Comparison of ENCODE assay signal across 1 cellular context in the genomic region with DNA sequence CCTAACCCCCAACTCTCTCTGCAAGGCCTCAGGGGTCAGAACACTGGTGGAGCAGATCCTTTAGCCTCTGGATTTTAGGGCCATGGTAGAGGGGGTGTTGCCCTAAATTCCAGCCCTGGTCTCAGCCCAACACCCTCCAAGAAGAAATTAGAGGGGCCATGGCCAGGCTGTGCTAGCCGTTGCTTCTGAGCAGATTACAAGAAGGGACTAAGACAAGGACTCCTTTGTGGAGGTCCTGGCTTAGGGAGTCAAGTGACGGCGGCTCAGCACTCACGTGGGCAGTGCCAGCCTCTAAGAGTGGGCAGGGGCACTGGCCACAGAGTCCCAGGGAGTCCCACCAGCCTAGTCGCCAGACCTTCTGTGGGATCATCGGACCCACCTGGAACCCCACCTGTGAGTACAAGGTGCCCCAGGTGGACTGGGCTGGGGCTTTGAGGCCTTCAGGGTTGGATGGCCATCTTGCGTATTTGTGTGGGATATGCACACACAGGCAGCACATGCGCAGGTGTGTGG.
TF ChIP-seq lines count a peak whose summit lies in the region.

Gene BEST1 (plus strand): TSS at position 317 of the 513 bp plus-strand sequence. CDS start 1,456 bp downstream, outside the sequence.

TF ChIP-seq in K562, 482 proteins besides CTCF, POLR2A, EP300 and RAD21 (continued from another document and continues in another):
- TF ChIP-seq, protein P1, sequence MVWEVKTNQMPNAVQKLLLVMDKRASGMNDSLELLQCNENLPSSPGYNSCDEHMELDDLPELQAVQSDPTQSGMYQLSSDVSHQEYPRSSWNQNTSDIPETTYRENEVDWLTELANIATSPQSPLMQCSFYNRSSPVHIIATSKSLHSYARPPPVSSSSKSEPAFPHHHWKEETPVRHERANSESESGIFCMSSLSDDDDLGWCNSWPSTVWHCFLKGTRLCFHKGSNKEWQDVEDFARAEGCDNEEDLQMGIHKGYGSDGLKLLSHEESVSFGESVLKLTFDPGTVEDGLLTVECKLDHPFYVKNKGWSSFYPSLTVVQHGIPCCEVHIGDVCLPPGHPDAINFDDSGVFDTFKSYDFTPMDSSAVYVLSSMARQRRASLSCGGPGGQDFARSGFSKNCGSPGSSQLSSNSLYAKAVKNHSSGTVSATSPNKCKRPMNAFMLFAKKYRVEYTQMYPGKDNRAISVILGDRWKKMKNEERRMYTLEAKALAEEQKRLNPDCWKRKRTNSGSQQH (CRISPR knock-in tag; IDR thresholded peaks at IDR 0.05): 0 out of 2 replicates have a peak, but pooled peaks have one; percentile 44
- no peak for TF ChIP-seq ERF (CRISPR knock-in tag; IDR thresholded peaks at IDR 0.05)
- TF ChIP-seq BCLAF1 (IDR thresholded peaks at IDR 0.05; ENCODE audit: borderline replicate concordance in 1 of 2, control insufficient read depth in 1 of 2, low read depth in 2 of 2, low read length in 1 of 2): no peak
- peak; percentile 86 for TF ChIP-seq TCF15 (CRISPR knock-in tag; IDR thresholded peaks at IDR 0.05)
- TF ChIP-seq, protein P2, sequence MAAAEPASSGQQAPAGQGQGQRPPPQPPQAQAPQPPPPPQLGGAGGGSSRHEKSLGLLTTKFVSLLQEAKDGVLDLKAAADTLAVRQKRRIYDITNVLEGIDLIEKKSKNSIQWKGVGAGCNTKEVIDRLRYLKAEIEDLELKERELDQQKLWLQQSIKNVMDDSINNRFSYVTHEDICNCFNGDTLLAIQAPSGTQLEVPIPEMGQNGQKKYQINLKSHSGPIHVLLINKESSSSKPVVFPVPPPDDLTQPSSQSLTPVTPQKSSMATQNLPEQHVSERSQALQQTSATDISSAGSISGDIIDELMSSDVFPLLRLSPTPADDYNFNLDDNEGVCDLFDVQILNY (CRISPR knock-in tag; IDR thresholded peaks at IDR 0.05): no peak
- no peak for TF ChIP-seq RBM17 (IDR thresholded peaks at IDR 0.05; ENCODE audit: borderline replicate concordance, low read depth, low read length)
- TF ChIP-seq ZFPM2 (CRISPR knock-in tag; IDR thresholded peaks at IDR 0.05): no peak
- TF ChIP-seq NFRKB (IDR thresholded peaks at IDR 0.05; ENCODE audit: low read depth): peak; percentile 97; the same call in 1 of the 2 replicates
- TF ChIP-seq CREM (IDR thresholded peaks at IDR 0.05; ENCODE audit: low read depth): no peak
- 0 out of 4 replicates have a peak, but pooled peaks of 1 of the 2 experiments have one; percentile 11 for TF ChIP-seq MLX (CRISPR knock-in tag; conservative IDR thresholded peaks at IDR 0.05)
- TF ChIP-seq NELFE (IDR thresholded peaks at IDR 0.05; ENCODE audit: insufficient read depth, insufficient read length): no peak
- TF ChIP-seq ZNF589 (CRISPR knock-in tag; IDR thresholded peaks at IDR 0.05; ENCODE audit: low read depth): no peak; the same call in none of the 2 replicates
- no peak for TF ChIP-seq ZNF197 (CRISPR knock-in tag; IDR thresholded peaks at IDR 0.05; ENCODE audit: low read depth)
- no peak for TF ChIP-seq CHD2 (IDR thresholded peaks at IDR 0.05; ENCODE audit: low read depth, low read length)
- no peak for TF ChIP-seq ZNF146 (CRISPR knock-in tag; IDR thresholded peaks at IDR 0.05; ENCODE audit: unreplicated experiment)
- no peak for TF ChIP-seq FOXM1 (IDR thresholded peaks at IDR 0.05; ENCODE audit: low read depth)
- TF ChIP-seq FOXM1 (CRISPR knock-in tag; IDR thresholded peaks at IDR 0.05; ENCODE audit: low read depth): no peak
- TF ChIP-seq SMAD3 (CRISPR knock-in tag; conservative IDR thresholded peaks at IDR 0.05): 0 out of 2 replicates have a peak, but pooled peaks have one; percentile 34
- no peak for TF ChIP-seq ZNF77 (CRISPR knock-in tag; IDR thresholded peaks at IDR 0.05)
- no peak for TF ChIP-seq ETS2 (tag; IDR thresholded peaks at IDR 0.05; ENCODE audit: borderline replicate concordance, poor library complexity, severe bottlenecking)
- no peak for TF ChIP-seq SAFB (IDR thresholded peaks at IDR 0.05; ENCODE audit: borderline replicate concordance, low read depth, low read length)
- TF ChIP-seq ZNF143 (CRISPR knock-in tag; IDR thresholded peaks at IDR 0.05): no peak
- TF ChIP-seq CBX3 (IDR thresholded peaks at IDR 0.05; ENCODE audit: borderline replicate concordance in 1 of 2, low read length in 2 of 2): no peak
- TF ChIP-seq EHMT2 (IDR thresholded peaks at IDR 0.05): no peak
- TF ChIP-seq ZNF408 (CRISPR knock-in tag; IDR thresholded peaks at IDR 0.05; ENCODE audit: low read depth): no peak
- peak; percentile 9; the same call in 1 of the 2 replicates for TF ChIP-seq ELF2 (CRISPR knock-in tag; IDR thresholded peaks at IDR 0.05)
- no peak for TF ChIP-seq ZNF282 (CRISPR knock-in tag; IDR thresholded peaks at IDR 0.05)
- 0 out of 2 replicates have a peak, but pooled peaks have one; percentile 78 for TF ChIP-seq NR2F6 (CRISPR knock-in tag; IDR thresholded peaks at IDR 0.05)
- no peak for TF ChIP-seq HNRNPK (IDR thresholded peaks at IDR 0.05; ENCODE audit: low read depth, low read length, poor library complexity, severe bottlenecking)
- no peak for TF ChIP-seq CBX2 (IDR thresholded peaks at IDR 0.05; ENCODE audit: insufficient read depth, low read length, poor library complexity, severe bottlenecking)
- TF ChIP-seq, protein P3, sequence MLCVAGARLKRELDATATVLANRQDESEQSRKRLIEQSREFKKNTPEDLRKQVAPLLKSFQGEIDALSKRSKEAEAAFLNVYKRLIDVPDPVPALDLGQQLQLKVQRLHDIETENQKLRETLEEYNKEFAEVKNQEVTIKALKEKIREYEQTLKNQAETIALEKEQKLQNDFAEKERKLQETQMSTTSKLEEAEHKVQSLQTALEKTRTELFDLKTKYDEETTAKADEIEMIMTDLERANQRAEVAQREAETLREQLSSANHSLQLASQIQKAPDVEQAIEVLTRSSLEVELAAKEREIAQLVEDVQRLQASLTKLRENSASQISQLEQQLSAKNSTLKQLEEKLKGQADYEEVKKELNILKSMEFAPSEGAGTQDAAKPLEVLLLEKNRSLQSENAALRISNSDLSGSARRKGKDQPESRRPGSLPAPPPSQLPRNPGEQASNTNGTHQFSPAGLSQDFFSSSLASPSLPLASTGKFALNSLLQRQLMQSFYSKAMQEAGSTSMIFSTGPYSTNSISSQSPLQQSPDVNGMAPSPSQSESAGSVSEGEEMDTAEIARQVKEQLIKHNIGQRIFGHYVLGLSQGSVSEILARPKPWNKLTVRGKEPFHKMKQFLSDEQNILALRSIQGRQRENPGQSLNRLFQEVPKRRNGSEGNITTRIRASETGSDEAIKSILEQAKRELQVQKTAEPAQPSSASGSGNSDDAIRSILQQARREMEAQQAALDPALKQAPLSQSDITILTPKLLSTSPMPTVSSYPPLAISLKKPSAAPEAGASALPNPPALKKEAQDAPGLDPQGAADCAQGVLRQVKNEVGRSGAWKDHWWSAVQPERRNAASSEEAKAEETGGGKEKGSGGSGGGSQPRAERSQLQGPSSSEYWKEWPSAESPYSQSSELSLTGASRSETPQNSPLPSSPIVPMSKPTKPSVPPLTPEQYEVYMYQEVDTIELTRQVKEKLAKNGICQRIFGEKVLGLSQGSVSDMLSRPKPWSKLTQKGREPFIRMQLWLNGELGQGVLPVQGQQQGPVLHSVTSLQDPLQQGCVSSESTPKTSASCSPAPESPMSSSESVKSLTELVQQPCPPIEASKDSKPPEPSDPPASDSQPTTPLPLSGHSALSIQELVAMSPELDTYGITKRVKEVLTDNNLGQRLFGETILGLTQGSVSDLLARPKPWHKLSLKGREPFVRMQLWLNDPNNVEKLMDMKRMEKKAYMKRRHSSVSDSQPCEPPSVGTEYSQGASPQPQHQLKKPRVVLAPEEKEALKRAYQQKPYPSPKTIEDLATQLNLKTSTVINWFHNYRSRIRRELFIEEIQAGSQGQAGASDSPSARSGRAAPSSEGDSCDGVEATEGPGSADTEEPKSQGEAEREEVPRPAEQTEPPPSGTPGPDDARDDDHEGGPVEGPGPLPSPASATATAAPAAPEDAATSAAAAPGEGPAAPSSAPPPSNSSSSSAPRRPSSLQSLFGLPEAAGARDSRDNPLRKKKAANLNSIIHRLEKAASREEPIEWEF (CRISPR knock-in tag; IDR thresholded peaks at IDR 0.05): no peak
- TF ChIP-seq L3MBTL2 (IDR thresholded peaks at IDR 0.05): no peak
- no peak for TF ChIP-seq ETV1 (tag; conservative IDR thresholded peaks at IDR 0.05; ENCODE audit: low read depth)
- no peak for TF ChIP-seq KHSRP (IDR thresholded peaks at IDR 0.05)
- TF ChIP-seq ZNF695 (CRISPR knock-in tag; IDR thresholded peaks at IDR 0.05): no peak
- no peak for TF ChIP-seq ZNF655 (CRISPR knock-in tag; IDR thresholded peaks at IDR 0.05)
- TF ChIP-seq SRSF9 (IDR thresholded peaks at IDR 0.05; ENCODE audit: borderline replicate concordance, low read depth, low read length): no peak
- TF ChIP-seq SOX6 (IDR thresholded peaks at IDR 0.05): no peak
- no peak for TF ChIP-seq ZNF324 (CRISPR knock-in tag; IDR thresholded peaks at IDR 0.05)
- no peak; the same call in 1 of the 2 replicates for TF ChIP-seq PTRF (tag; IDR thresholded peaks at IDR 0.05)
- no peak for TF ChIP-seq THRB (CRISPR knock-in tag; conservative IDR thresholded peaks at IDR 0.05)
- TF ChIP-seq, protein P4, sequence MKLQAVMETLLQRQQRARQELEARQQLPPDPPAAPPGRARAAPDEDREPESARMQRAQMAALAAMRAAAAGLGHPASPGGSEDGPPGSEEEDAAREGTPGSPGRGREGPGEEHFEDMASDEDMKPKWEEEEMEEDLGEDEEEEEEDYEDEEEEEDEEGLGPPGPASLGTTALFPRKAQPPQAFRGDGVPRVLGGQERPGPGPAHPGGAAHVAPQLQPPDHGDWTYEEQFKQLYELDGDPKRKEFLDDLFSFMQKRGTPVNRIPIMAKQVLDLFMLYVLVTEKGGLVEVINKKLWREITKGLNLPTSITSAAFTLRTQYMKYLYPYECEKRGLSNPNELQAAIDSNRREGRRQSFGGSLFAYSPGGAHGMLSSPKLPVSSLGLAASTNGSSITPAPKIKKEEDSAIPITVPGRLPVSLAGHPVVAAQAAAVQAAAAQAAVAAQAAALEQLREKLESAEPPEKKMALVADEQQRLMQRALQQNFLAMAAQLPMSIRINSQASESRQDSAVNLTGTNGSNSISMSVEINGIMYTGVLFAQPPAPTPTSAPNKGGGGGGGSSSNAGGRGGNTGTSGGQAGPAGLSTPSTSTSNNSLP (IDR thresholded peaks at IDR 0.05; ENCODE audit: borderline replicate concordance, low read depth, low read length): no peak
- 0 out of 2 replicates have a peak, but pooled peaks have one; percentile 69 for TF ChIP-seq ZNF561 (CRISPR knock-in tag; conservative IDR thresholded peaks at IDR 0.05)
- TF ChIP-seq, protein P5, sequence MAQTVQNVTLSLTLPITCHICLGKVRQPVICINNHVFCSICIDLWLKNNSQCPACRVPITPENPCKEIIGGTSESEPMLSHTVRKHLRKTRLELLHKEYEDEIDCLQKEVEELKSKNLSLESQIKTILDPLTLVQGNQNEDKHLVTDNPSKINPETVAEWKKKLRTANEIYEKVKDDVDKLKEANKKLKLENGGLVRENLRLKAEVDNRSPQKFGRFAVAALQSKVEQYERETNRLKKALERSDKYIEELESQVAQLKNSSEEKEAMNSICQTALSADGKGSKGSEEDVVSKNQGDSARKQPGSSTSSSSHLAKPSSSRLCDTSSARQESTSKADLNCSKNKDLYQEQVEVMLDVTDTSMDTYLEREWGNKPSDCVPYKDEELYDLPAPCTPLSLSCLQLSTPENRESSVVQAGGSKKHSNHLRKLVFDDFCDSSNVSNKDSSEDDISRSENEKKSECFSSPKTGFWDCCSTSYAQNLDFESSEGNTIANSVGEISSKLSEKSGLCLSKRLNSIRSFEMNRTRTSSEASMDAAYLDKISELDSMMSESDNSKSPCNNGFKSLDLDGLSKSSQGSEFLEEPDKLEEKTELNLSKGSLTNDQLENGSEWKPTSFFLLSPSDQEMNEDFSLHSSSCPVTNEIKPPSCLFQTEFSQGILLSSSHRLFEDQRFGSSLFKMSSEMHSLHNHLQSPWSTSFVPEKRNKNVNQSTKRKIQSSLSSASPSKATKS (CRISPR knock-in tag; IDR thresholded peaks at IDR 0.05): no peak
